ENCODE assay signal across 1 cellular context in genomic region chr11:124578761-124579160, GRCh38.
TF ChIP-seq lines count a peak whose summit lies in the region.

No MANE protein-coding gene starts in this region.

TF ChIP-seq in K562, 482 proteins besides CTCF, POLR2A, EP300 and RAD21:
- TF ChIP-seq PREB (CRISPR knock-in tag; IDR thresholded peaks at IDR 0.05) (no peak), ARHGAP35 (IDR thresholded peaks at IDR 0.05; ENCODE audit: partially characterized antibody) (no peak), POU5F1 (IDR thresholded peaks at IDR 0.05; ENCODE audit: borderline replicate concordance, low read depth, low read length, partially characterized antibody) (no peak), ZBTB49 (CRISPR knock-in tag; IDR thresholded peaks at IDR 0.05; ENCODE audit: borderline replicate concordance) (no peak), SP2 (IDR thresholded peaks at IDR 0.05; ENCODE audit: extremely low read depth, low read depth, low read length, poor library complexity, severe bottlenecking) (no peak), PRDM10 (IDR thresholded peaks at IDR 0.05; ENCODE audit: partially characterized antibody) (no peak), ETV5 (CRISPR knock-in tag; IDR thresholded peaks at IDR 0.05; ENCODE audit: low read depth) (no peak), NCOA4 (IDR thresholded peaks at IDR 0.05; ENCODE audit: partially characterized antibody) (no peak), HEY1 (CRISPR knock-in tag; IDR thresholded peaks at IDR 0.05; ENCODE audit: borderline replicate concordance) (no peak), POLR2B (IDR thresholded peaks at IDR 0.05; ENCODE audit: low read depth, partially characterized antibody) (no peak), ZKSCAN3 (CRISPR knock-in tag; IDR thresholded peaks at IDR 0.05) (no peak), ZNF583 (CRISPR knock-in tag; IDR thresholded peaks at IDR 0.05) (no peak), SRSF7 (optimal IDR thresholded peaks at IDR 0.05; ENCODE audit: low read depth, low read length) (no peak), RFX1 (IDR thresholded peaks at IDR 0.05) (no peak), BRCA1 (IDR thresholded peaks at IDR 0.05) (no peak), BRCA1 (CRISPR knock-in tag; IDR thresholded peaks at IDR 0.05) (no peak), JUN (IDR thresholded peaks at IDR 0.05; ENCODE audit: borderline replicate concordance, low read depth, low read length) (no peak), JUN (CRISPR knock-in tag; IDR thresholded peaks at IDR 0.05; ENCODE audit: borderline replicate concordance) (no peak), CBFA2T3 (IDR thresholded peaks at IDR 0.05) (no peak)
- TF ChIP-seq, protein P1, sequence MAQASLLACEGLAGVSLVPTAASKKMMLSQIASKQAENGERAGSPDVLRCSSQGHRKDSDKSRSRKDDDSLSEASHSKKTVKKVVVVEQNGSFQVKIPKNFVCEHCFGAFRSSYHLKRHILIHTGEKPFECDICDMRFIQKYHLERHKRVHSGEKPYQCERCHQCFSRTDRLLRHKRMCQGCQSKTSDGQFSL (CRISPR knock-in tag; IDR thresholded peaks at IDR 0.05), result no peak
- TF ChIP-seq, protein P1 (tag; IDR thresholded peaks at IDR 0.05), result no peak
- TF ChIP-seq, protein P2, sequence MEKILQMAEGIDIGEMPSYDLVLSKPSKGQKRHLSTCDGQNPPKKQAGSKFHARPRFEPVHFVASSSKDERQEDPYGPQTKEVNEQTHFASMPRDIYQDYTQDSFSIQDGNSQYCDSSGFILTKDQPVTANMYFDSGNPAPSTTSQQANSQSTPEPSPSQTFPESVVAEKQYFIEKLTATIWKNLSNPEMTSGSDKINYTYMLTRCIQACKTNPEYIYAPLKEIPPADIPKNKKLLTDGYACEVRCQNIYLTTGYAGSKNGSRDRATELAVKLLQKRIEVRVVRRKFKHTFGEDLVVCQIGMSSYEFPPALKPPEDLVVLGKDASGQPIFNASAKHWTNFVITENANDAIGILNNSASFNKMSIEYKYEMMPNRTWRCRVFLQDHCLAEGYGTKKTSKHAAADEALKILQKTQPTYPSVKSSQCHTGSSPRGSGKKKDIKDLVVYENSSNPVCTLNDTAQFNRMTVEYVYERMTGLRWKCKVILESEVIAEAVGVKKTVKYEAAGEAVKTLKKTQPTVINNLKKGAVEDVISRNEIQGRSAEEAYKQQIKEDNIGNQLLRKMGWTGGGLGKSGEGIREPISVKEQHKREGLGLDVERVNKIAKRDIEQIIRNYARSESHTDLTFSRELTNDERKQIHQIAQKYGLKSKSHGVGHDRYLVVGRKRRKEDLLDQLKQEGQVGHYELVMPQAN (IDR thresholded peaks at IDR 0.05; ENCODE audit: borderline replicate concordance), result no peak
